Comparison of ENCODE assay signal across 17 cellular contexts in genomic region chr5:95969646-95970358, GRCh38. TPM values are rescaled to one million over a fixed set of nuclear protein-coding genes. Genes with fewer than 3 reads are reported as not detected.
A peak's percentile ranks its signal among the peaks of the same experiment; 100 is the strongest.
DNase-seq lines count a peak whose midpoint lies in the region; ATAC-seq, FAIRE-seq and TF ChIP-seq lines count a peak whose summit lies in the region.
"Had no signal": no experiment of that assay in that cellular context is flagged by ENCODE, and none has a peak within 500 bp of the region (broad histone marks: within the 10 kb centered on the region; RNA-seq: fewer than 3 reads in every experiment).

No MANE protein-coding gene starts in this region.

- H3K9ac ChIP-seq in kidney (ENCODE audit: low read length in 2 of 2) = no peak overlapping the region

- intact Hi-C loops in Panc1 (cut with micrococcal nuclease; ENCODE audit: unreplicated experiment) (loop anchor here (10.0 kb wide), 1 partner anchor 195 kb away; no protein-coding TSS in a partner anchor), kidney (cut with DNase I) (no loop called here), ascending aorta (cut with DNase I) (loop anchor here (10.0 kb wide), 1 partner anchor 735 kb away; no protein-coding TSS in a partner anchor)

- in situ Hi-C loops in Panc1 (cut with HindIII; ENCODE audit: low pct_unique_long_range_greater_than_20kb, low sequenced_read_pairs) (no loop called here), GM13977 (cut with MboI; ENCODE audit: low pct_unique_long_range_greater_than_20kb, low sequenced_read_pairs, unreplicated experiment) (loop anchor here (25.0 kb wide), 1 partner anchor 367 kb away; no protein-coding TSS in a partner anchor)

- FAIRE-seq in kidney (lab: Jason Lieb, UNC) = no peak

- H3K36me3 ChIP-seq in Panc1 (ENCODE audit: control insufficient read depth, insufficient read depth, low read length) (no peaks in the 10 kb centered on the region), kidney (ENCODE audit: control insufficient read depth in 1 of 2, insufficient read depth in 2 of 2, low read length in 2 of 2) (no peaks in the 10 kb centered on the region), ascending aorta (no peaks in the 10 kb centered on the region)
- H3K36me3 ChIP-seq: BE2C, sigmoid colon, suprapubic skin had no signal

- H3K4me3 ChIP-seq in Panc1 (ENCODE audit: low read depth in 2 of 2, low read length in 2 of 2) (no peak overlapping the region), skeletal muscle cell (ENCODE audit: low read depth, low read length) (no peak overlapping the region), kidney (ENCODE audit: low read length in 2 of 2) (no peak overlapping the region), ascending aorta (no peak overlapping the region)
- H3K4me3 ChIP-seq: sigmoid colon, suprapubic skin had no signal

- CTCF ChIA-PET in Panc1 (lab: Charles Lee) = no interaction called here

- no peak for ATAC-seq in Panc1

- H3K9me3 ChIP-seq in Panc1 (ENCODE audit: control insufficient read depth, insufficient read depth, low read depth, low read length) (no peaks in the 10 kb centered on the region), kidney (ENCODE audit: control insufficient read depth in 1 of 2, low read length in 2 of 2) (no peaks in the 10 kb centered on the region), ascending aorta (peaks cover 0 to 10% of the 10 kb centered on the region in 2 donors)
- H3K9me3 ChIP-seq: BE2C, sigmoid colon, suprapubic skin had no signal

- H3K4me1 ChIP-seq in Panc1 (ENCODE audit: control insufficient read depth, insufficient read depth, low read length) (peaks cover 4% of the 10 kb centered on the region; the same call in 1 of the 2 replicates), kidney (ENCODE audit: control insufficient read depth in 1 of 2, insufficient read depth in 1 of 2, low read depth in 1 of 2, low read length in 2 of 2) (no peaks in the 10 kb centered on the region), ascending aorta (no peaks in the 10 kb centered on the region)
- H3K4me1 ChIP-seq: BE2C, sigmoid colon, suprapubic skin had no signal

- TF ChIP-seq CTCF in Panc1 (IDR thresholded peaks at IDR 0.05) (no peak), kidney (IDR thresholded peaks at IDR 0.05; ENCODE audit: borderline replicate concordance, extremely low read depth, insufficient read depth) (no peak), ascending aorta (IDR thresholded peaks at IDR 0.05) (no peak), GM13977 (IDR thresholded peaks at IDR 0.05; ENCODE audit: extremely low read depth, insufficient read depth, missing control alignments) (no peak)

- peak; percentile 76 for DNase-seq in HCEC 1CT
- DNase-seq in Panc1 (ENCODE audit: low read depth, low spot score) = no peak
- peak; percentile 88 for DNase-seq in fibroblast of peridontal ligament (ENCODE audit: extremely low read depth)
- peak; percentile 60 for DNase-seq in skeletal muscle cell (ENCODE audit: low read depth)
- DNase-seq in kidney = no peak
- no peak for DNase-seq in ascending aorta (ENCODE audit: low spot score in 2 of 2)
- DNase-seq in GM13977 (ENCODE audit: low spot score) = no peak
- DNase-seq in activated CD4-positive, alpha-beta T cell treated with anti-CD3 and anti-CD28 coated beads for 1 hour = no peak
- DNase-seq: BE2C; left cardiac atrium; NCI-H1092 treated with DMSO at 0.1 percent for 48 hours; NCI-H82; nucleus accumbens; sigmoid colon; stimulated activated CD4-positive, alpha-beta T cell treated with anti-CD3 and anti-CD28 coated beads, Interleukin-2, amount 100 ng/mL, for 48 hours; SW 1271 had no signal

- no peaks in the 10 kb centered on the region for H3K27me3 ChIP-seq in Panc1 (ENCODE audit: control insufficient read depth, insufficient read depth, low read length)
- H3K27me3 ChIP-seq in ascending aorta = no peaks in the 10 kb centered on the region
- H3K27me3 ChIP-seq: BE2C, sigmoid colon, suprapubic skin had no signal

- POLR2A ChIA-PET in Panc1 (lab: Charles Lee) = no interaction called here

- H3K27ac ChIP-seq in Panc1 (ENCODE audit: low read length) (peak overlapping the region; percentile 15; the same call in 1 of the 2 replicates), kidney (ENCODE audit: low read depth in 2 of 2, low read length in 2 of 2) (no peak overlapping the region), ascending aorta (no peak overlapping the region)
- H3K27ac ChIP-seq: sigmoid colon, suprapubic skin had no signal

- no TSS peak for BruUV-seq in Panc1 (replicated peaks; lab: Mats Ljungman, UMichigan)

RNA-seq across cellular contexts. Expression of gene ELL2, which starts 8.2 kb away (rescaled TPM):
- 68.5 TPM for total RNA-seq in Panc1 (2021; ENCODE audit: unreplicated experiment)
- 69.8 TPM for polyA plus RNA-seq in Panc1 (2012; ENCODE audit: insufficient read length)
- 37.2 TPM for total RNA-seq in kidney
- 10.1 TPM for polyA plus RNA-seq in kidney (ENCODE audit: insufficient read depth, low read depth, low replicate concordance)
- 26.0 TPM for total RNA-seq in ascending aorta

Comparison
In these comparisons a context has a peak if more than half of its experiments do, and no peak if none do; other contexts are left out.
1. DNase-seq: peak in HCEC 1CT (single experiment), fibroblast of peridontal ligament (single experiment) and skeletal muscle cell (single experiment); none in Panc1 (single experiment), kidney (single experiment), ascending aorta (0 of 2), GM13977 (single experiment) and activated CD4-positive, alpha-beta T cell treated with anti-CD3 and anti-CD28 coated beads for 1 hour (single experiment).